Comparison of ENCODE assay signal across 12 cellular contexts in the genomic region with DNA sequence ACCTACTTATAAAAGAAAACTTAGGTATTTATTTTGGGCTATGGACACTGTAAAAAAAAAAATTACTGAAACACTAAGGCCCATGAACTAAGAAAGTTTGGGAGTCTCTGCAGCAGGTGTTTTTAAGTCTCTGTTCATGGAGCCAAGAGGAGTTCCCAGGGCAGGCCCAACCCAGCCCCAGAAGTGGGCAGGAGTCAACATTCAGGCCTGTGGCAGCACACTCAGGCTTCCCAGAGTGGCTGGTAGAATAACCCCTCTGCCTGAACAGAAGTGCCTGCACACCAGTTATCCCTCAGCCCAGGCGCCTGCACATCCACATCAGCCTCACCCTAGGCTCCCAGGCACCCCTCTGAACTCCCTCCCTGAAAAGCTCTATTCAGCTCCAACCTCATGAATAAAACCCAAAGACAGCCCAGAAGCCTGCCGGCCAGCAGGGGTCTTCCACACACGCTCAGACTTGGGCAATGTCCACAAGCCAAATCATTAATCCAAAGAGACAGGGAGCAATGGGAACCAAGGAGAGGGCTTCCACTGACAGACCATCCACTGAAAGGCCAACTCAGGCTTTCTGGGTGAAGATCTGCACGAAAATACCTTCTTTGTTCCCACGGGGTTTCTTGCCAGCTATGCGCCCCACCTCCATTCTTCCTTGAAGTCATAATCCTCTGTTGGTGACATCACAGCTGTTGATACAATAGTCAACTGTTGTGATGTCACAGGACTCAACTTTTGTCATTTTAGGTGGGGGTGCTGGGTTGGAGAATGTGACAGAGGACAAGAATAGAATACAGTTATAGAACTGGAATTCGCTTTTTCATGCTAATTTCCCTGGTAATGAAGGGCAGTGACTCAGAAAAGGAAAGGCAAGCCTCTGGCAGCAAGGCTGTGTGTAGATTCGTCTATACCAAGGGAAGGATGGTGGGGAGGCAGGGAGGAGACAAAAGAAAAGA.
DNase-seq lines count a peak whose midpoint lies in the region; ATAC-seq and TF ChIP-seq lines count a peak whose summit lies in the region.
"Had no signal": no experiment of that assay in that cellular context is flagged by ENCODE, and none has a peak within 500 bp of the region (broad histone marks: within the 10 kb centered on the region; RNA-seq: fewer than 3 reads in every experiment).

No MANE protein-coding gene starts in this region.

- peaks cover 0 to 2% of the 10 kb centered on the region in 2 donors for H3K27me3 Mint-ChIP-seq in natural killer cell treated with Interleukin-12 subunit alpha and Interleukin-12 subunit beta and Interleukin-15 and Interleukin-18, amount 100 ng/mL, for 72 hours
- peaks cover 0 to 2% of the 10 kb centered on the region in 2 donors for H3K27me3 Mint-ChIP-seq in natural killer cell (ENCODE audit: low read depth in 2 of 2)

- H3K56ac ChIP-seq in IMR-90 (ENCODE audit: extremely low read depth, insufficient read depth, low read length) = no peak overlapping the region; the same call in 1 of the 2 replicates

- H2BK15ac ChIP-seq in IMR-90 (ENCODE audit: low read depth, low read length) = peak overlapping the region; percentile 90; the same call in 1 of the 3 replicates

- peak overlapping the region; percentile 73 for H2BK20ac ChIP-seq in IMR-90 (ENCODE audit: low read depth, low read length)

- no peaks in the 10 kb centered on the region for H3K36me3 Mint-ChIP-seq in natural killer cell treated with Interleukin-12 subunit alpha and Interleukin-12 subunit beta and Interleukin-15 and Interleukin-18, amount 100 ng/mL, for 72 hours
- H3K36me3 Mint-ChIP-seq in natural killer cell = no peaks in the 10 kb centered on the region

- H3K27me3 ChIP-seq in IMR-90 (ENCODE audit: control insufficient read depth, insufficient read depth, low read length) (no peaks in the 10 kb centered on the region), lung (ENCODE audit: control insufficient read depth, insufficient read depth) (no peaks in the 10 kb centered on the region), suprapubic skin (no peaks in the 10 kb centered on the region), Peyer's patch (no peaks in the 10 kb centered on the region)

- H3K18ac ChIP-seq in IMR-90 (ENCODE audit: low read depth, low read length) = peak overlapping the region; percentile 62; the same call in 1 of the 2 replicates

- 75% methylated on average over 2 of the region's 8 CpGs; no CpG with 5 or more reads in 1 of the 2 experiments for WGBS in IMR-90 (ENCODE audit: extremely low coverage in 2 of 2, insufficient read length in 1 of 2), 2 experiments
- WGBS in lung, 2 donors = 83 to 89% methylated on average over 8 of the region's 8 CpGs
- WGBS in suprapubic skin = 70% methylated on average over 8 of the region's 8 CpGs

- peak overlapping the region; percentile 58 for H3K27ac ChIP-seq in IMR-90 (ENCODE audit: insufficient read depth, low read length)
- H3K27ac ChIP-seq in coronary artery = peak overlapping the region in 1 of 2 donors; percentile 44
- peak overlapping the region; percentile 41 to 78 for H3K27ac ChIP-seq in lung (ENCODE audit: low read depth in 1 of 2, low read length in 1 of 2)
- peak overlapping the region; percentile 77 for H3K27ac ChIP-seq in suprapubic skin
- H3K27ac ChIP-seq in Peyer's patch = peak overlapping the region in 2 of 4 donors; percentile 60 to 73
- H3K27ac ChIP-seq: WERI-Rb-1 had no signal

- peaks cover 19% of the 10 kb centered on the region; the same call in 1 of the 2 replicates for H4K20me1 ChIP-seq in IMR-90 (ENCODE audit: insufficient read depth, low read length)

- peak overlapping the region; percentile 71 for H3K23ac ChIP-seq in IMR-90 (ENCODE audit: low read depth, low read length)

- TF ChIP-seq EP300 in suprapubic skin (IDR thresholded peaks at IDR 0.05) = no peak

- peak overlapping the region; percentile 22 for H2BK5ac ChIP-seq in IMR-90 (ENCODE audit: low read depth, low read length, poor library complexity, severe bottlenecking)

- DNase-seq in IMR-90 (peak; percentile 52), coronary artery (ENCODE audit: low spot score) (peak; percentile 46), lung (ENCODE audit: low spot score) (no peak), suprapubic skin (ENCODE audit: low spot score in 2 of 2) (no peak), activated gamma-delta T cell treated with Interleukin-2 at 50 U/mL for 16 hours (no peak), natural killer cell (no peak), Peyer's patch (no peak)
- DNase-seq in natural killer cell treated with Interleukin-12 subunit alpha and Interleukin-12 subunit beta and Interleukin-15 and Interleukin-18, amount 100 ng/mL, for 72 hours (ENCODE audit: low spot score) = no peak
- DNase-seq: NCI-H1417; stimulated activated naive CD8-positive, alpha-beta T cell treated with anti-CD3 and anti-CD28 coated beads, Interleukin-15, Interleukin-2, amounts not matched to agents 100 U/mL and 50 U/mL, for 24 hours; WERI-Rb-1 had no signal

- no peak overlapping the region for H3K4me3 Mint-ChIP-seq in natural killer cell treated with Interleukin-12 subunit alpha and Interleukin-12 subunit beta and Interleukin-15 and Interleukin-18, amount 100 ng/mL, for 72 hours
- H3K4me3 Mint-ChIP-seq in natural killer cell = no peak overlapping the region
- H3K4me3 Mint-ChIP-seq: activated T-helper 17 cell treated with anti-CD3 and anti-CD28 coated beads, Interleukin-2, amount 50 U/mL, for 72 hours had no signal

- no peak overlapping the region for H3K27ac Mint-ChIP-seq in natural killer cell treated with Interleukin-12 subunit alpha and Interleukin-12 subunit beta and Interleukin-15 and Interleukin-18, amount 100 ng/mL, for 72 hours
- H3K27ac Mint-ChIP-seq in natural killer cell = no peak overlapping the region
- H3K27ac Mint-ChIP-seq: activated T-helper 17 cell treated with anti-CD3 and anti-CD28 coated beads, Interleukin-2, amount 50 U/mL, for 72 hours had no signal

- POLR2A ChIA-PET in IMR-90 (lab: Charles Lee; ENCODE audit: unreplicated experiment) = no interaction called here

- peak overlapping the region; percentile 72 for H4K91ac ChIP-seq in IMR-90 (ENCODE audit: insufficient read depth, low read depth, low read length)

- no peaks in the 10 kb centered on the region for H3K9me3 ChIP-seq in IMR-90 (ENCODE audit: control insufficient read depth, insufficient read depth, low read length)
- no peaks in the 10 kb centered on the region for H3K9me3 ChIP-seq in lung (ENCODE audit: control insufficient read depth in 2 of 2, insufficient read depth in 1 of 2, low read length in 1 of 2)
- H3K9me3 ChIP-seq in suprapubic skin = no peaks in the 10 kb centered on the region
- H3K9me3 ChIP-seq in Peyer's patch = no peaks in the 10 kb centered on the region

- H3K79me1 ChIP-seq in IMR-90 (ENCODE audit: low read depth in 1 of 2, low read length in 2 of 2) = peaks cover 53 to 74% of the 10 kb centered on the region in 2 experiments

- H4K8ac ChIP-seq in IMR-90 (ENCODE audit: low read depth in 2 of 2, low read length in 2 of 2) = peak overlapping the region; percentile 9 to 61; a peak in 3 of 4 replicates

- H3K36me3 ChIP-seq in IMR-90 (ENCODE audit: control insufficient read depth, insufficient read depth, low read length) (peaks cover 4% of the 10 kb centered on the region), lung (ENCODE audit: control insufficient read depth in 2 of 2, insufficient read depth in 2 of 2, low read length in 2 of 2) (peaks cover 0 to 2% of the 10 kb centered on the region in 2 donors), suprapubic skin (no peaks in the 10 kb centered on the region), Peyer's patch (no peaks in the 10 kb centered on the region)
- H3K36me3 ChIP-seq: WERI-Rb-1 had no signal

- H3K9me3 Mint-ChIP-seq in natural killer cell treated with Interleukin-12 subunit alpha and Interleukin-12 subunit beta and Interleukin-15 and Interleukin-18, amount 100 ng/mL, for 72 hours = no peaks in the 10 kb centered on the region
- no peaks in the 10 kb centered on the region for H3K9me3 Mint-ChIP-seq in natural killer cell
- H3K9me3 Mint-ChIP-seq: activated T-helper 17 cell treated with anti-CD3 and anti-CD28 coated beads, Interleukin-2, amount 50 U/mL, for 72 hours had no signal

- no peak overlapping the region for H3K4me3 ChIP-seq in IMR-90 (ENCODE audit: insufficient read depth, low read depth, low read length)
- no peak overlapping the region for H3K4me3 ChIP-seq in coronary artery
- no peak overlapping the region for H3K4me3 ChIP-seq in lung
- no peak overlapping the region for H3K4me3 ChIP-seq in suprapubic skin
- H3K4me3 ChIP-seq in Peyer's patch = no peak overlapping the region

- H2AK5ac ChIP-seq in IMR-90 (ENCODE audit: low read depth, low read length) = peak overlapping the region; percentile 68

- no peak overlapping the region for H2AFZ ChIP-seq in IMR-90 (replicated peaks; ENCODE audit: low read length, poor library complexity)

- no peak; the same call in 1 of the 2 replicates for ATAC-seq in IMR-90 (ENCODE audit: low read depth)
- no peak for ATAC-seq in lung (ENCODE audit: insufficient read depth, low FRiP score)
- no peak for ATAC-seq in natural killer cell treated with Interleukin-12 subunit alpha and Interleukin-12 subunit beta and Interleukin-15 and Interleukin-18, amount 100 ng/mL, for 72 hours
- no peak for ATAC-seq in natural killer cell
- ATAC-seq: activated T-helper 17 cell treated with anti-CD3 and anti-CD28 coated beads, Interleukin-2, amount 50 U/mL, for 72 hours; stimulated activated naive CD8-positive, alpha-beta T cell treated with anti-CD3 and anti-CD28 coated beads, Interleukin-15, Interleukin-2, amounts not matched to agents 100 U/mL and 50 U/mL, for 24 hours had no signal

- CTCF ChIA-PET in IMR-90 (lab: Yijun Ruan, JAX) = no interaction called here

- TF ChIP-seq POLR2A in IMR-90 (IDR thresholded peaks at IDR 0.05; ENCODE audit: low read depth, low read length) (no peak), suprapubic skin (IDR thresholded peaks at IDR 0.05) (no peak), Peyer's patch (IDR thresholded peaks at IDR 0.05) (no peak)

- TF ChIP-seq RAD21 in IMR-90 (IDR thresholded peaks at IDR 0.05; ENCODE audit: low read length) = no peak

- H3K14ac ChIP-seq in IMR-90 (replicated peaks; ENCODE audit: low read depth, low read length) = peak overlapping the region; percentile 51

- no peak overlapping the region for H3K9ac ChIP-seq in IMR-90 (ENCODE audit: low read depth, low read length)

- no peaks in the 10 kb centered on the region for H3K4me1 Mint-ChIP-seq in natural killer cell treated with Interleukin-12 subunit alpha and Interleukin-12 subunit beta and Interleukin-15 and Interleukin-18, amount 100 ng/mL, for 72 hours (ENCODE audit: low read depth in 2 of 2)
- H3K4me1 Mint-ChIP-seq in natural killer cell = no peaks in the 10 kb centered on the region
- H3K4me1 Mint-ChIP-seq: activated T-helper 17 cell treated with anti-CD3 and anti-CD28 coated beads, Interleukin-2, amount 50 U/mL, for 72 hours had no signal

- in situ Hi-C loops in IMR-90 (cut with MboI; ENCODE audit: low sequenced_read_pairs) = no loop called here

- dilution Hi-C loops in IMR-90 (cut with HindIII; ENCODE audit: low sequenced_read_pairs, unreplicated experiment) = no loop called here

- H3K9me1 ChIP-seq in IMR-90 (ENCODE audit: insufficient read depth, low read length) = peaks cover 33% of the 10 kb centered on the region

- TF ChIP-seq CTCF in IMR-90 (conservative IDR thresholded peaks at IDR 0.05; ENCODE audit: low read depth, low read length) = no peak
- TF ChIP-seq CTCF in coronary artery (IDR thresholded peaks at IDR 0.05) = no peak
- no peak for TF ChIP-seq CTCF in lung (IDR thresholded peaks at IDR 0.05; ENCODE audit: control extremely low read depth, extremely low read depth)
- TF ChIP-seq CTCF in suprapubic skin (IDR thresholded peaks at IDR 0.05) = no peak
- no peak for TF ChIP-seq CTCF in natural killer cell (IDR thresholded peaks at IDR 0.05)
- TF ChIP-seq CTCF in Peyer's patch (IDR thresholded peaks at IDR 0.05) = no peak

- no peak overlapping the region for H3K4me2 ChIP-seq in IMR-90 (ENCODE audit: low read depth, low read length)

- H2AK9ac ChIP-seq in IMR-90 (replicated peaks; ENCODE audit: low read depth, low read length, poor library complexity) = peak overlapping the region; percentile 60

- peak overlapping the region; percentile 89 for H3K4ac ChIP-seq in IMR-90 (ENCODE audit: low read depth, low read length)

- intact Hi-C loops in IMR-90 (cut with micrococcal nuclease) (loop anchor here (5.0 kb wide), 1 partner anchor 49 kb away; no protein-coding TSS in a partner anchor), natural killer cell (cut with micrococcal nuclease) (no loop called here)

- peak overlapping the region; percentile 25 for H4K5ac ChIP-seq in IMR-90 (ENCODE audit: low read depth, low read length)

- no TSS peak for BruUV-seq in IMR-90 (replicated peaks; lab: Mats Ljungman, UMichigan)

- H2BK120ac ChIP-seq in IMR-90 (ENCODE audit: low read depth, low read length) = peak overlapping the region; percentile 67

- H3K4me1 ChIP-seq in IMR-90 (ENCODE audit: control insufficient read depth, insufficient read depth, low read length) (peaks cover 40% of the 10 kb centered on the region), lung (ENCODE audit: control insufficient read depth in 2 of 2, insufficient read depth in 2 of 2, low read length in 2 of 2) (peaks cover 19 to 28% of the 10 kb centered on the region in 2 donors), suprapubic skin (peaks cover 32% of the 10 kb centered on the region), Peyer's patch (peaks cover 0 to 8% (median 0%) of the 10 kb centered on the region in 4 donors)

Comparison
In these comparisons a context has a peak if more than half of its experiments do, and no peak if none do; other contexts are left out.
1. DNase-seq: peak in IMR-90 (single experiment) and coronary artery (single experiment); none in lung (single experiment), suprapubic skin (0 of 2), natural killer cell treated with Interleukin-12 subunit alpha and Interleukin-12 subunit beta and Interleukin-15 and Interleukin-18, amount 100 ng/mL, for 72 hours (single experiment), activated gamma-delta T cell treated with Interleukin-2 at 50 U/mL for 16 hours (single experiment), natural killer cell (single experiment) and Peyer's patch (0 of 3).